ENCODE assay signal across 8 cellular contexts in the genomic region with DNA sequence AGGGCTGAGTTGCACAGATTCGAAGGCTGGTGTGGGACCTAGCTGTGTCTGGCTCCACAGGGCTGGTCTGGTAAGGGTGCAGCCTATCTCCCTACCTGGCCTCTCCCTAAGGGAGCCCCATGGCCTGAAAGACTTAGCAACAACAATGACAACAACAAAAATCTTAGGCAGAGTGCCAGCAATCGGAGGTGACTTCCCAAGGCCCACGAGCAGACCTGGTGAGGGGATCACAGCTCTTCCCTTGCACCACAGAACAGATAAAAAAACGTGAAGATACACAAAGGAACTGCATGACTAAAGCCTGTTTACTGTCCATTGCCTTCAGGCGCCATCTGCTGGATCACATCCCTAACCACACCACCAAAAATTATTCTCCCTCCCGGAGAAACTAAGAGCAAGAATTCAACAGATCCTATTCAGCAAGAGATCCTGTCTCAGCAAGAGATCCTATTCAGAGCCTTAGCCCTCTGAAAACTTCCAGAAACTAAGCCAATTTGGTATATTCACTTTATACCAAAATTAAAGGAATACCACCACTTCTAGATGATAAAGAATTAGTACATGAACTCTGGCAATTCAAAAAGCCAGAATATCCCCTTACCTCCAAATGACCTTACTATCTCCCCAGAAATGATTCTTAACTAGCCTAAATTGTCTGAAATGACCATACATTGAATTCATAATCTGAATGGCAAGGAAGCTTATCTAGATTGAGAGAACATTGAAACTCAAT. TPM values are rescaled to one million over a fixed set of nuclear protein-coding genes. Genes with fewer than 3 reads are reported as not detected.
DNase-seq lines count a peak whose midpoint lies in the region; ATAC-seq and TF ChIP-seq lines count a peak whose summit lies in the region.

No MANE protein-coding gene starts in this region.

- H3F3A ChIP-seq in PC-9 (ENCODE audit: insufficient read depth, low read depth): no peaks in the 10 kb centered on the region

- no peaks in the 10 kb centered on the region for H3K36me3 ChIP-seq in PC-9 (ENCODE audit: low read depth)
- no peaks in the 10 kb centered on the region for H3K36me3 ChIP-seq in prostate gland

- H3K4me2 ChIP-seq in PC-9: peak overlapping the region; percentile 17; the same call in 1 of the 2 replicates

- no TSS peak for BruUV-seq in PC-9 (replicated peaks; lab: Mats Ljungman, UMichigan)

- H3K27me3 ChIP-seq in PC-9 (ENCODE audit: insufficient read depth, low read depth): no peaks in the 10 kb centered on the region
- no peaks in the 10 kb centered on the region for H3K27me3 ChIP-seq in prostate gland (replicated peaks; ENCODE audit: insufficient read depth)

- CTCF ChIA-PET in PC-9 (lab: Charles Lee): interaction anchor here (0.5 to 2.2 kb wide), 5 partner anchors 127 to 327 kb away, joined by 3 to 16 read pairs (median 3); no protein-coding TSS in a partner anchor

- H3K4me1 ChIP-seq in PC-9 (replicated peaks; ENCODE audit: insufficient read depth) (no peaks in the 10 kb centered on the region), prostate gland (replicated peaks) (no peaks in the 10 kb centered on the region)

- no peak overlapping the region for H2AFZ ChIP-seq in PC-9

- ATAC-seq in GM19452 (IDR thresholded peaks at IDR 0.05; ENCODE audit: unreplicated experiment): peak; percentile 59
- ATAC-seq in HG03520 (IDR thresholded peaks at IDR 0.05; ENCODE audit: unreplicated experiment): peak; percentile 55

- H4K20me1 ChIP-seq in PC-9 (ENCODE audit: insufficient read depth): no peaks in the 10 kb centered on the region

- H3K4me3 ChIP-seq in PC-9 (no peak overlapping the region), prostate gland (no peak overlapping the region)

- 11% methylated on average over 6 of the region's 6 CpGs for WGBS in prostate gland

- peak; percentile 91 for TF ChIP-seq CTCF in PC-9 (conservative IDR thresholded peaks at IDR 0.05)
- peak; percentile 24 to 80 (median 62) for TF ChIP-seq CTCF in prostate gland (IDR thresholded peaks at IDR 0.05)

- DNase-seq in DMS53 treated with DMSO at 0.1 percent for 48 hours (lab: John Stamatoyannopoulos, UW; ENCODE audit: unreplicated experiment) (peak; percentile 21), PC-9 (peak; percentile 44 to 46), glomerular endothelial cell (ENCODE audit: extremely low read depth, low read depth, low spot score) (peak; percentile 7), prostate gland (ENCODE audit: low spot score) (peak; percentile 38), T1000 (lab: John Stamatoyannopoulos, UW) (no peak)
- DNase-seq in activated gamma-delta T cell treated with anti-CD3 and anti-CD28 coated beads, Interleukin-2, amount 50 U/mL, for 16 hours (ENCODE audit: low read depth): peak; percentile 7

- H3K79me2 ChIP-seq in PC-9 (ENCODE audit: low read depth): no peaks in the 10 kb centered on the region

- POLR2A ChIA-PET in PC-9 (lab: Charles Lee; ENCODE audit: unreplicated experiment): interaction anchor here (0.6 kb wide), 1 partner anchor 189 kb away, joined by 5 read pairs; no protein-coding TSS in a partner anchor

- no peak for TF ChIP-seq POLR2A in prostate gland (IDR thresholded peaks at IDR 0.05)

- no peaks in the 10 kb centered on the region for H3K9me3 ChIP-seq in PC-9 (ENCODE audit: insufficient read depth, low read depth)
- H3K9me3 ChIP-seq in prostate gland: no peaks in the 10 kb centered on the region

- intact Hi-C loops in PC-9 (cut with micrococcal nuclease; ENCODE audit: unreplicated experiment): loop anchor here (1.0 to 10.0 kb wide), 7 partner anchors 65 to 1428 kb away; a partner anchor contains a TSS
- intact Hi-C loops in prostate gland (cut with DNase I): loop anchor here (5.0 kb wide), 1 partner anchor 292 kb away; a partner anchor contains a TSS

- H3K9me2 ChIP-seq in PC-9 (ENCODE audit: insufficient read depth): no peaks in the 10 kb centered on the region

- H3K27ac ChIP-seq in PC-9 (no peak overlapping the region), prostate gland (no peak overlapping the region)

RNA-seq across cellular contexts. Expression of a gene that starts 24.1 kb away (rescaled TPM):
- total RNA-seq in PC-9 (2021) (not detected in 2 replicates), glomerular endothelial cell (not detected in 2 replicates), prostate gland (1 to 10 TPM in 1 of 2 donors, not detected in 1; 1.3 TPM)

RNA-seq across cellular contexts. Expression of a gene that starts 47.3 kb away (rescaled TPM):
- total RNA-seq in PC-9 (2021) (not detected in 2 replicates), glomerular endothelial cell (not detected in 2 replicates), prostate gland (not detected)
